ENCODE assay signal across 13 cellular contexts in the genomic region with DNA sequence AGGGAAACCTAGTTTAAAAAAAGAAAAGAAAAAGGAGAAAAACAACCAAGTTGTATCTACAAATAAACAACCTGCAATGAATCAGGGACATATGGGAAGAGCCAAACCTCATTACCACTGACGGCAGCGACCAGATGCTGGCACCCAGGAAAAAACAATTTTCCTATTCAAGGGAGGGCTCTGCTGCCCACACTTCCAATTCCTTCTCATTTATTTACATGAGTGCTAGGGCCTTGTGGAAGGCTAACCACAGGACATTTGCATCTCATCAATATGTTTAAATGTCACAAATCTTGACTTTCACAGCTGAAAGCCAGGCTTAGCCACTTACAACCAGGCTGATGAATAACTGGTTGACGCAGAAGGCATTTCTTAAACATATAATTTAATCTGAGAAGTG. TPM values are rescaled to one million over a fixed set of nuclear protein-coding genes. Genes with fewer than 3 reads are reported as not detected.
A peak's percentile ranks its signal among the peaks of the same experiment; 100 is the strongest.
DNase-seq lines count a peak whose midpoint lies in the region; ATAC-seq and TF ChIP-seq lines count a peak whose summit lies in the region.
"Had no signal": no experiment of that assay in that cellular context is flagged by ENCODE, and none has a peak within 500 bp of the region (broad histone marks: within the 10 kb centered on the region; RNA-seq: fewer than 3 reads in every experiment).

No MANE protein-coding gene starts in this region.

- H3K4me3 Mint-ChIP-seq in activated T-cell treated with anti-CD3 and anti-CD28 coated beads, Interleukin-2, amount 50 U/mL, for 24 hours, result no peak overlapping the region
- H3K4me3 Mint-ChIP-seq in effector memory CD8-positive, alpha-beta T cell, result no peak overlapping the region
- no peak overlapping the region for H3K4me3 Mint-ChIP-seq in stimulated activated memory B cell treated with anti-CD40 and anti-IgM and Interleukin-4, amounts not matched to agents 10 μg/mL and 1 μg/mL and 100 μg/mL, for 72 hours

- H4K20me1 ChIP-seq in OCI-LY1 (ENCODE audit: insufficient read depth, low read length), result no peaks in the 10 kb centered on the region

- H3K4me3 ChIP-seq in OCI-LY1 (ENCODE audit: low read depth, low read length, poor library complexity, severe bottlenecking), result no peak overlapping the region
- no peak overlapping the region for H3K4me3 ChIP-seq in left lung
- H3K4me3 ChIP-seq: SJCRH30, spleen, testis had no signal

- H3K4me2 ChIP-seq in OCI-LY1 (ENCODE audit: low read length), result no peak overlapping the region

- H3K27ac ChIP-seq in OCI-LY1 (ENCODE audit: low read depth, low read length, poor library complexity, severe bottlenecking) (peak overlapping the region; percentile 3), left lung (no peak overlapping the region)
- H3K27ac ChIP-seq: SJCRH30, testis had no signal

- ATAC-seq in effector memory CD8-positive, alpha-beta T cell (replicated peaks), result no peak
- ATAC-seq in stimulated activated memory B cell treated with anti-CD40 and anti-IgM and Interleukin-4, amounts not matched to agents 10 μg/mL and 1 μg/mL and 100 μg/mL, for 72 hours, result no peak
- no peak for ATAC-seq in HG02588 (IDR thresholded peaks at IDR 0.05; ENCODE audit: unreplicated experiment)
- no peak for ATAC-seq in left lung

- H3K27me3 Mint-ChIP-seq in activated T-cell treated with anti-CD3 and anti-CD28 coated beads, Interleukin-2, amount 50 U/mL, for 24 hours, result no peaks in the 10 kb centered on the region
- H3K27me3 Mint-ChIP-seq in effector memory CD8-positive, alpha-beta T cell, result no peaks in the 10 kb centered on the region
- H3K27me3 Mint-ChIP-seq in stimulated activated memory B cell treated with anti-CD40 and anti-IgM and Interleukin-4, amounts not matched to agents 10 μg/mL and 1 μg/mL and 100 μg/mL, for 72 hours, result no peaks in the 10 kb centered on the region

- H3K27ac Mint-ChIP-seq in activated T-cell treated with anti-CD3 and anti-CD28 coated beads, Interleukin-2, amount 50 U/mL, for 24 hours, result peak overlapping the region; percentile 27
- H3K27ac Mint-ChIP-seq in effector memory CD8-positive, alpha-beta T cell, result peak overlapping the region; percentile 38 to 89
- peak overlapping the region; percentile 42 for H3K27ac Mint-ChIP-seq in stimulated activated memory B cell treated with anti-CD40 and anti-IgM and Interleukin-4, amounts not matched to agents 10 μg/mL and 1 μg/mL and 100 μg/mL, for 72 hours

- H3K27me3 ChIP-seq in OCI-LY1 (ENCODE audit: insufficient read depth, low read length), result no peaks in the 10 kb centered on the region
- no peaks in the 10 kb centered on the region for H3K27me3 ChIP-seq in left lung
- H3K27me3 ChIP-seq: SJCRH30, spleen, testis had no signal

- peaks cover 95% of the 10 kb centered on the region for H3K79me2 ChIP-seq in OCI-LY1 (ENCODE audit: insufficient read depth, low read length)

- H3K36me3 ChIP-seq in OCI-LY1 (ENCODE audit: insufficient read depth, low read length), result peaks cover 99% of the 10 kb centered on the region
- no peaks in the 10 kb centered on the region for H3K36me3 ChIP-seq in left lung
- H3K36me3 ChIP-seq: SJCRH30 had no signal

- H3K36me3 Mint-ChIP-seq in activated T-cell treated with anti-CD3 and anti-CD28 coated beads, Interleukin-2, amount 50 U/mL, for 24 hours (ENCODE audit: low read depth), result peaks cover 97% of the 10 kb centered on the region
- H3K36me3 Mint-ChIP-seq in effector memory CD8-positive, alpha-beta T cell (ENCODE audit: insufficient read depth), result peaks cover 17% of the 10 kb centered on the region
- peaks cover 92% of the 10 kb centered on the region for H3K36me3 Mint-ChIP-seq in stimulated activated memory B cell treated with anti-CD40 and anti-IgM and Interleukin-4, amounts not matched to agents 10 μg/mL and 1 μg/mL and 100 μg/mL, for 72 hours

- H3K4me1 Mint-ChIP-seq in activated T-cell treated with anti-CD3 and anti-CD28 coated beads, Interleukin-2, amount 50 U/mL, for 24 hours (ENCODE audit: low read depth), result peaks cover 78% of the 10 kb centered on the region
- H3K4me1 Mint-ChIP-seq in effector memory CD8-positive, alpha-beta T cell (ENCODE audit: low read depth in 2 of 2), result peaks cover 38 to 79% of the 10 kb centered on the region in 2 donors
- H3K4me1 Mint-ChIP-seq in stimulated activated memory B cell treated with anti-CD40 and anti-IgM and Interleukin-4, amounts not matched to agents 10 μg/mL and 1 μg/mL and 100 μg/mL, for 72 hours, result peaks cover 34% of the 10 kb centered on the region

- H3K4me1 ChIP-seq in OCI-LY1 (ENCODE audit: insufficient read depth, low read length, severe bottlenecking) (peaks cover 56% of the 10 kb centered on the region), left lung (peaks cover 13 to 23% of the 10 kb centered on the region in 2 donors)
- H3K4me1 ChIP-seq: testis had no signal

- intact Hi-C loops in left lung (cut with DNase I), result no loop called here

- H2AFZ ChIP-seq in OCI-LY1 (ENCODE audit: low read length), result no peak overlapping the region

- H3K9me2 ChIP-seq in OCI-LY1 (ENCODE audit: low read depth, low read length), result no peaks in the 10 kb centered on the region

- H3K9me3 ChIP-seq in OCI-LY1 (ENCODE audit: low read length), result no peaks in the 10 kb centered on the region
- H3K9me3 ChIP-seq in left lung, result no peaks in the 10 kb centered on the region
- H3K9me3 ChIP-seq: SJCRH30, spleen, testis had no signal

- H3K9me3 Mint-ChIP-seq in activated T-cell treated with anti-CD3 and anti-CD28 coated beads, Interleukin-2, amount 50 U/mL, for 24 hours, result no peaks in the 10 kb centered on the region
- peaks cover 0 to 2% of the 10 kb centered on the region in 2 donors for H3K9me3 Mint-ChIP-seq in effector memory CD8-positive, alpha-beta T cell
- peaks cover 2% of the 10 kb centered on the region for H3K9me3 Mint-ChIP-seq in stimulated activated memory B cell treated with anti-CD40 and anti-IgM and Interleukin-4, amounts not matched to agents 10 μg/mL and 1 μg/mL and 100 μg/mL, for 72 hours

- H3K9ac ChIP-seq in OCI-LY1 (ENCODE audit: low read length), result no peak overlapping the region

- no peak for TF ChIP-seq CTCF in OCI-LY1 (IDR thresholded peaks at IDR 0.05; ENCODE audit: low read length)
- no peak for TF ChIP-seq CTCF in left lung (IDR thresholded peaks at IDR 0.05)

- no peak for DNase-seq in activated T-cell treated with anti-CD3 and anti-CD28 coated beads, Interleukin-2, amount 50 U/mL, for 24 hours
- no peak for DNase-seq in activated T-cell treated with anti-CD3 and anti-CD28 coated beads, Interleukin-2, amount 50 U/mL, for 48 hours
- no peak for DNase-seq in effector memory CD8-positive, alpha-beta T cell
- DNase-seq in kidney tubule cell (ENCODE audit: low spot score), result no peak
- DNase-seq in left lung, result no peak
- DNase-seq: NCI-H2107, posterior cingulate gyrus, SJCRH30, spleen, testis had no signal

- no peaks in the 10 kb centered on the region for H3F3A ChIP-seq in OCI-LY1 (ENCODE audit: insufficient read depth, low read length)

RNA-seq across cellular contexts. Expression of a gene that starts 36.0 kb away (rescaled TPM):
- total RNA-seq in left lung, result 10 to 100 TPM; 47.2 to 85.1 TPM
